In genomic region chr6:3294921-3295871, GRCh38 we compare ENCODE assay signal across 10 cellular contexts. TPM values are rescaled to one million over a fixed set of nuclear protein-coding genes. Genes with fewer than 3 reads are reported as not detected.
DNase-seq lines count a peak whose midpoint lies in the region; ATAC-seq and TF ChIP-seq lines count a peak whose summit lies in the region.
"Had no signal": no experiment of that assay in that cellular context is flagged by ENCODE, and none has a peak within 500 bp of the region (broad histone marks: within the 10 kb centered on the region; RNA-seq: fewer than 3 reads in every experiment).

No MANE protein-coding gene starts in this region.

- H3K36me3 Mint-ChIP-seq in T-cell: peaks cover 4% of the 10 kb centered on the region

- intact Hi-C loops in dorsolateral prefrontal cortex (cut with DNase I): loop anchor here in 1 of 2 donors (5.0 kb wide), 1 partner anchor 57 kb away; no protein-coding TSS in a partner anchor

- no peak overlapping the region for H3K4me3 Mint-ChIP-seq in T-cell
- H3K4me3 Mint-ChIP-seq: activated T-cell treated with anti-CD3 and anti-CD28 coated beads, Interleukin-2, amount 50 U/mL, for 72 hours had no signal

- no peak overlapping the region for H3K27ac Mint-ChIP-seq in T-cell
- H3K27ac Mint-ChIP-seq: activated T-cell treated with anti-CD3 and anti-CD28 coated beads, Interleukin-2, amount 50 U/mL, for 72 hours had no signal

- in situ Hi-C loops in GM23248 (cut with MboI): no loop called here

- H3F3A ChIP-seq in GM23248 (ENCODE audit: insufficient read depth): no peaks in the 10 kb centered on the region

- POLR2A ChIA-PET in GM10248 (lab: Yijun Ruan, JAX) (no interaction called here), T-cell (lab: Charles Lee) (interaction anchor here in 1 of 2 donors (0.6 kb wide), 1 partner anchor 568 kb away, joined by 8 read pairs; no protein-coding TSS in a partner anchor)

- peaks cover 0 to 3% of the 10 kb centered on the region in 2 donors for H3K27me3 Mint-ChIP-seq in T-cell

- 84 to 85% methylated on average over 29 of the region's 29 CpGs for WGBS in GM23248 (ENCODE audit: low coverage in 1 of 2, low lambda C conversion rate in 2 of 2, missing lambda C conversion rate in 2 of 2), 2 experiments

- no peaks in the 10 kb centered on the region for H3K27me3 ChIP-seq in dorsolateral prefrontal cortex
- no peaks in the 10 kb centered on the region for H3K27me3 ChIP-seq in osteoblast (ENCODE audit: insufficient read depth, low read length)
- no peaks in the 10 kb centered on the region for H3K27me3 ChIP-seq in GM23248 (replicated peaks; ENCODE audit: insufficient read depth)

- no peaks in the 10 kb centered on the region for H3K9me2 ChIP-seq in GM23248 (ENCODE audit: insufficient read depth)

- no peaks in the 10 kb centered on the region for H3K36me3 ChIP-seq in osteoblast (ENCODE audit: insufficient read depth, low read length)
- H3K36me3 ChIP-seq in GM23248 (ENCODE audit: low read depth): no peaks in the 10 kb centered on the region

- ATAC-seq in T-cell (replicated peaks in 1 of 4) (no peak), HG02884 (IDR thresholded peaks at IDR 0.05; ENCODE audit: unreplicated experiment) (no peak)
- ATAC-seq: activated T-cell treated with anti-CD3 and anti-CD28 coated beads, Interleukin-2, amount 50 U/mL, for 72 hours had no signal

- no peak overlapping the region for H3K4me3 ChIP-seq in dorsolateral prefrontal cortex
- H3K4me3 ChIP-seq in osteoblast (ENCODE audit: insufficient read depth, low read length): no peak overlapping the region
- no peak overlapping the region for H3K4me3 ChIP-seq in GM23248

- DNase-seq in GM10248 (ENCODE audit: extremely low spot score) (no peak), NCI-H524 (lab: John Stamatoyannopoulos, UW) (peak; percentile 90 to 95), dorsolateral prefrontal cortex (peak in 8 of 10 donors; percentile 30 to 68 (median 58)), osteoblast (ENCODE audit: insufficient read length, low spot score, missing footprints) (peak; percentile 84), GM23248 (no peak), T-cell (no peak), HK-2 (ENCODE audit: unreplicated experiment) (no peak)
- DNase-seq: activated T-cell treated with anti-CD3 and anti-CD28 coated beads, Interleukin-2, amount 50 U/mL, for 72 hours; IMR-90 had no signal

- TF ChIP-seq CTCF in GM10248 (IDR thresholded peaks at IDR 0.05; ENCODE audit: control extremely low read depth, extremely low read depth, low read depth, missing control alignments) (peak; percentile 29), dorsolateral prefrontal cortex (IDR thresholded peaks at IDR 0.05 in 54 of 56, conservative IDR thresholded peaks at IDR 0.05 in 2 of 56; ENCODE audit: low read depth in 1 of 56, partially characterized antibody in 56 of 56) (peak in 44 of 56 donors; percentile 21 to 65 (median 41)), osteoblast (IDR thresholded peaks at IDR 0.05; ENCODE audit: extremely low read depth, low read depth, low read length) (peak; percentile 32)

- no peaks in the 10 kb centered on the region for H3K4me1 Mint-ChIP-seq in T-cell

- no peak overlapping the region for H2AFZ ChIP-seq in osteoblast (ENCODE audit: low read length)
- no peak overlapping the region for H2AFZ ChIP-seq in GM23248

- H3K27ac ChIP-seq in dorsolateral prefrontal cortex: peak overlapping the region in 51 of 59 donors; percentile 6 to 81 (median 57)
- no peak overlapping the region for H3K27ac ChIP-seq in osteoblast (ENCODE audit: low read depth, low read length)
- no peak overlapping the region for H3K27ac ChIP-seq in GM23248

- H3K9me3 ChIP-seq in osteoblast (ENCODE audit: low read depth, low read length): no peaks in the 10 kb centered on the region
- no peaks in the 10 kb centered on the region for H3K9me3 ChIP-seq in GM23248 (ENCODE audit: low read depth)

- H3K79me2 ChIP-seq in osteoblast (ENCODE audit: insufficient read depth, low read length): no peaks in the 10 kb centered on the region
- no peaks in the 10 kb centered on the region for H3K79me2 ChIP-seq in GM23248 (ENCODE audit: insufficient read depth)

- no peaks in the 10 kb centered on the region for H3K9me3 Mint-ChIP-seq in T-cell
- H3K9me3 Mint-ChIP-seq: activated T-cell treated with anti-CD3 and anti-CD28 coated beads, Interleukin-2, amount 50 U/mL, for 72 hours had no signal

- no peak overlapping the region for H3K9ac ChIP-seq in GM23248

- H3K4me1 ChIP-seq in osteoblast (ENCODE audit: insufficient read depth, low read length): peaks cover 3% of the 10 kb centered on the region
- H3K4me1 ChIP-seq in GM23248 (ENCODE audit: insufficient read depth): no peaks in the 10 kb centered on the region

- CTCF ChIA-PET in GM10248 (lab: Yijun Ruan, JAX) (interaction anchor here (1.0 to 1.7 kb wide), 5 partner anchors 10 to 446 kb away, joined by 3 to 6 read pairs (median 4); no protein-coding TSS in a partner anchor), T-cell (lab: Charles Lee) (no interaction called here)

- H3K4me2 ChIP-seq in osteoblast (ENCODE audit: insufficient read depth, low read length) (no peak overlapping the region), GM23248 (ENCODE audit: unreplicated experiment) (no peak overlapping the region)

- no peaks in the 10 kb centered on the region for H4K20me1 ChIP-seq in osteoblast (ENCODE audit: insufficient read depth, low read length)
- no peaks in the 10 kb centered on the region for H4K20me1 ChIP-seq in GM23248 (ENCODE audit: insufficient read depth)

RNA-seq across cellular contexts. Expression of gene PSMG4, which starts 36.4 kb away (rescaled TPM):
- total RNA-seq in dorsolateral prefrontal cortex (10 to 100 TPM; 17.1 to 34.4 (median 25.3) TPM), osteoblast (19.4 and 24.6 TPM in 2 replicates), T-cell (10 to 100 TPM; 18.8 to 42.6 (median 33.6) TPM)
- total RNA-seq in GM23248 (2014; rRNA removed; shearing (Covaris generic)): 20.0 and 24.5 TPM in 2 replicates
- 46.9 and 47.1 TPM in 2 replicates for polyA plus RNA-seq in GM23248 (2016; fragmentation: Nextera tagmentation; extraction: Ambion mirVana)

Comparison
In these comparisons a context has a peak if more than half of its experiments do, and no peak if none do; other contexts are left out.
1. DNase-seq: peak in NCI-H524 (2 of 2), dorsolateral prefrontal cortex (8 of 10) and osteoblast (single experiment); none in GM10248 (single experiment), GM23248 (single experiment), T-cell (0 of 34) and HK-2 (single experiment).
2. H3K27ac ChIP-seq: peak in dorsolateral prefrontal cortex (51 of 59); none in osteoblast (single experiment) and GM23248 (single experiment).
3. Peak in every context shown above with its lines, with median percentiles within 50 percentile points of each other: CTCF ChIP-seq.